In the genomic region with DNA sequence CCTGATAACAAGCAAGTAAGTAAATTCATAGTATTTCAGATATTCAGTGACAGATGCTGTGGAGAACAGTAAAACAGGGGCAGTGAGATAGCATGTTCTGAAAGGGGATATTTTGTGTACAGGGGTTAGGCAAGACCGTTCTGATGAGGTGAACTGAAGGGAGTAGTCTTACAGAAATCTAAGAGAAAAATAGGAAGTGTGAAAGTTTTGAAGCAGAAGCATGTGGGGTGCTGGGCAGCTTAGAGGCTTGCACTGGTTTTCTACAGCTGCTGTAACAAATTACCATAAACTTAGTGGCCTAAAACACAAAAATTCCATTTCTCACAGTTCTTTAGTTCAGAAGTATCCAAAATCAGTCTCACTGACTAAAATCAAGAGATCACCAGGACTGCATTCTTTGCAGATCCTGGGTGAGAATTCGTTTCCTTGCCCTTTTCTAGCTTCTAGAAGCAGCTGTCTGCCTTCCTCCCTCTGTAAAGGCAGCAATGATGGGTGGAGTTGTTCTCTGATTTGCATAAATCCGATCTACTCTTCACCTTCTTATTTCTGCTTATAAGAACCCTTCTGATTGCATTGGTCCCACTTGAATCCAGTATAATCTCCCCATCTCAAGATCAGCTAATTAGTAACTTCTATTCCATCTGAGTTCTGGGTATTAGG, we compare ENCODE assay signal across 20 cellular contexts. TPM values are rescaled to one million over a fixed set of nuclear protein-coding genes. Genes with fewer than 3 reads are reported as not detected.
DNase-seq lines count a peak whose midpoint lies in the region; ATAC-seq and TF ChIP-seq lines count a peak whose summit lies in the region.
"Had no signal": no experiment of that assay in that cellular context is flagged by ENCODE, and none has a peak within 500 bp of the region (broad histone marks: within the 10 kb centered on the region; RNA-seq: fewer than 3 reads in every experiment).

No MANE protein-coding gene starts in this region.

- intact Hi-C loops in sciatic nerve (cut with DNase I) (no loop called here), ascending aorta (cut with DNase I) (no loop called here)

- H3K36me3 ChIP-seq in GM06990 (ENCODE audit: control insufficient read depth, insufficient read depth, low read length) = no peaks in the 10 kb centered on the region
- no peaks in the 10 kb centered on the region for H3K36me3 ChIP-seq in OCI-LY3 (replicated peaks; ENCODE audit: low read depth, low read length)
- no peaks in the 10 kb centered on the region for H3K36me3 ChIP-seq in ascending aorta
- H3K36me3 ChIP-seq: prostate gland had no signal

- H2AFZ ChIP-seq in OCI-LY3 (ENCODE audit: low read depth, low read length) = peak overlapping the region; percentile 87
- H2AFZ ChIP-seq: GM23248 had no signal

- H3K27ac ChIP-seq in OCI-LY3 (ENCODE audit: low read length) (peak overlapping the region; percentile 95), ascending aorta (no peak overlapping the region), coronary artery (no peak overlapping the region)
- H3K27ac ChIP-seq: foreskin keratinocyte, GM23248, prostate gland, SK-N-MC had no signal

- in situ Hi-C loops in KBM-7 (cut with MboI; ENCODE audit: low pct_unique_long_range_greater_than_20kb, low sequenced_read_pairs) = loop anchor here (25.0 kb wide), 1 partner anchor 679 kb away; a partner anchor contains a TSS

- H3K4me2 ChIP-seq in OCI-LY3 (ENCODE audit: low read length) = peak overlapping the region; percentile 93

- TF ChIP-seq CTCF in GM06990 (IDR thresholded peaks at IDR 0.05; ENCODE audit: insufficient read depth, low read length, poor library complexity, severe bottlenecking) (no peak), OCI-LY3 (IDR thresholded peaks at IDR 0.05; ENCODE audit: low read depth, low read length) (no peak), ascending aorta (IDR thresholded peaks at IDR 0.05) (no peak), coronary artery (IDR thresholded peaks at IDR 0.05) (no peak)

- ATAC-seq in sciatic nerve = no peak
- ATAC-seq in GM18867 (IDR thresholded peaks at IDR 0.05; ENCODE audit: unreplicated experiment) = no peak
- ATAC-seq: foreskin keratinocyte; naive thymus-derived CD8-positive, alpha-beta T cell had no signal

- DNase-seq in GM06990 (ENCODE audit: extremely low read depth, insufficient read length) (peak; percentile 32), KBM-7 (peak; percentile 37), germinal center (ENCODE audit: low spot score) (peak; percentile 23), sciatic nerve (ENCODE audit: low spot score) (no peak), ascending aorta (ENCODE audit: low spot score in 2 of 2) (no peak), coronary artery (ENCODE audit: low spot score) (no peak)
- DNase-seq: activated effector memory CD4-positive, alpha-beta T cell treated with anti-CD3 and anti-CD28 coated beads, Interleukin-2, amount 50 U/mL, for 16 hours; anterior cingulate cortex; Caco-2; foreskin keratinocyte; GM23248; naive thymus-derived CD8-positive, alpha-beta T cell had no signal

- H3K79me2 ChIP-seq in OCI-LY3 (ENCODE audit: low read length) = no peaks in the 10 kb centered on the region

- H4K20me1 ChIP-seq in OCI-LY3 (ENCODE audit: insufficient read depth, low read length) = no peaks in the 10 kb centered on the region

- peaks cover 25% of the 10 kb centered on the region for H3K4me1 ChIP-seq in OCI-LY3 (ENCODE audit: low read length)
- no peaks in the 10 kb centered on the region for H3K4me1 ChIP-seq in ascending aorta
- H3K4me1 ChIP-seq: Caco-2, foreskin keratinocyte, prostate gland had no signal

- H3K27me3 ChIP-seq in GM06990 (replicated peaks; ENCODE audit: control insufficient read depth, insufficient read depth, low read length) = no peaks in the 10 kb centered on the region; the same call in none of the 2 replicates
- H3K27me3 ChIP-seq in OCI-LY3 (ENCODE audit: low read depth, low read length) = peaks cover 9% of the 10 kb centered on the region
- H3K27me3 ChIP-seq in ascending aorta = no peaks in the 10 kb centered on the region

- H3K4me3 ChIP-seq in GM06990 (replicated peaks; ENCODE audit: low read depth, low read length) (no peak overlapping the region), OCI-LY3 (ENCODE audit: low read length) (peak overlapping the region; percentile 69), ascending aorta (no peak overlapping the region), coronary artery (no peak overlapping the region)
- H3K4me3 ChIP-seq: GM23248, prostate gland, SK-N-MC had no signal

- H3K9ac ChIP-seq in OCI-LY3 (ENCODE audit: low read length) = peak overlapping the region; percentile 66
- H3K9ac ChIP-seq: GM23248 had no signal

- H3K9me3 ChIP-seq in OCI-LY3 (ENCODE audit: insufficient read depth, low read length) = no peaks in the 10 kb centered on the region
- no peaks in the 10 kb centered on the region for H3K9me3 ChIP-seq in ascending aorta
- H3K9me3 ChIP-seq: Caco-2, prostate gland had no signal

RNA-seq across cellular contexts. Expression of a gene that starts 7.5 kb away (rescaled TPM):
- total RNA-seq in sciatic nerve = 1.1 TPM
- not detected for total RNA-seq in ascending aorta
- total RNA-seq: Caco-2; chondrocyte; foreskin keratinocyte; G401; MCF 10A; naive thymus-derived CD8-positive, alpha-beta T cell had no signal

RNA-seq across cellular contexts. Expression of a gene that starts 55.1 kb away (rescaled TPM):
- total RNA-seq in sciatic nerve (not detected), ascending aorta (not detected)
- total RNA-seq: Caco-2; chondrocyte; foreskin keratinocyte; G401; GM23248; lower leg skin; MCF 10A; naive thymus-derived CD8-positive, alpha-beta T cell had no signal

Comparison
In these comparisons a context has a peak if more than half of its experiments do, and no peak if none do; other contexts are left out.
1. DNase-seq: peak in GM06990 (single experiment), KBM-7 (single experiment) and germinal center (single experiment); none in sciatic nerve (single experiment), ascending aorta (0 of 2) and coronary artery (single experiment).